Comparison of ENCODE assay signal across 21 cellular contexts in the genomic region with DNA sequence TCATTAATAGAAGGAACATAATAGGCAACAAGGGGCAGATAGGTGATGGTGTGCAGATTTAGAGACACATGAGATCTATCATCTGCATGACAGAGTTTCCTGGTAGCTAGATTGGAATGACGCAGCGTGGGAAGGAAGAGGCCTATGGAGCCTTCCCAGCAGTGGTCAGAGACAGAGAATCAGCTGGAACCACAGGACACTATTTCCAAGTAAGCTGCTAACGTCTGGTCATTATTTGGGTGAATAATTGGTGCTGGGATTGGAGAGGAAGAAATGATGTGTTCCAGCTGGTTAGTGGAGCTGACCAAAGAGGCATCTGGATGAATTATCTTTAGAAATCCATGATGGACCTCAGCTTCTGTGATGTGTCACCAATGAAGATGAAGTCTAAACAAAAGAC.
DNase-seq lines count a peak whose midpoint lies in the region; ATAC-seq, FAIRE-seq and TF ChIP-seq lines count a peak whose summit lies in the region.
"Had no signal": no experiment of that assay in that cellular context is flagged by ENCODE, and none has a peak within 500 bp of the region (broad histone marks: within the 10 kb centered on the region; RNA-seq: fewer than 3 reads in every experiment).

No MANE protein-coding gene starts in this region.

- no peak for TF ChIP-seq CTCF in heart right ventricle (IDR thresholded peaks at IDR 0.05)
- TF ChIP-seq CTCF in astrocyte (IDR thresholded peaks at IDR 0.05; ENCODE audit: insufficient read depth, low read depth, low read length), result no peak
- TF ChIP-seq CTCF in vagina (IDR thresholded peaks at IDR 0.05), result no peak

- peak; percentile 9 for FAIRE-seq in astrocyte (lab: Jason Lieb, UNC)
- FAIRE-seq: GM12892, H1 had no signal

- WGBS in heart right ventricle, 2 donors, result 59 to 66% methylated on average over 3 of the region's 3 CpGs

- no peaks in the 10 kb centered on the region for H3K4me1 Mint-ChIP-seq in astrocyte (ENCODE audit: low read depth, unreplicated experiment)
- H3K4me1 Mint-ChIP-seq: CD4-positive, CD25-positive, alpha-beta regulatory T cell had no signal

- peak overlapping the region in 4 of 10 donors; percentile 38 to 45 (median 42) for H3K27ac ChIP-seq in heart right ventricle
- H3K27ac ChIP-seq in astrocyte (ENCODE audit: low read depth, low read length), result no peak overlapping the region
- H3K27ac ChIP-seq in vagina, result peak overlapping the region; percentile 1

- peaks cover 2% of the 10 kb centered on the region for H3K9me3 Mint-ChIP-seq in astrocyte (ENCODE audit: unreplicated experiment)

- no peak overlapping the region for H3K27ac Mint-ChIP-seq in astrocyte (ENCODE audit: unreplicated experiment)
- H3K27ac Mint-ChIP-seq: CD4-positive, CD25-positive, alpha-beta regulatory T cell had no signal

- H3K36me3 ChIP-seq in heart right ventricle (no peaks in the 10 kb centered on the region), astrocyte (ENCODE audit: insufficient read depth, low read length) (no peaks in the 10 kb centered on the region), vagina (no peaks in the 10 kb centered on the region)

- H3K4me1 ChIP-seq in heart right ventricle (peaks cover 0 to 4% (median 0%) of the 10 kb centered on the region in 9 donors), astrocyte (ENCODE audit: insufficient read depth, low read length) (no peaks in the 10 kb centered on the region), vagina (peaks cover 7% of the 10 kb centered on the region)

- H3K9me3 ChIP-seq in heart right ventricle (peaks cover 0 to 10% (median 0%) of the 10 kb centered on the region in 11 donors), astrocyte (ENCODE audit: insufficient read depth, low read depth, low read length) (no peaks in the 10 kb centered on the region), vagina (no peaks in the 10 kb centered on the region)

- H3K4me3 Mint-ChIP-seq in astrocyte (ENCODE audit: unreplicated experiment), result no peak overlapping the region

- no peaks in the 10 kb centered on the region for H3K27me3 ChIP-seq in heart right ventricle
- H3K27me3 ChIP-seq in astrocyte (ENCODE audit: insufficient read depth, low read length), result no peaks in the 10 kb centered on the region
- H3K27me3 ChIP-seq in vagina, result no peaks in the 10 kb centered on the region

- peak in 1 of 2 donors; percentile 34 for DNase-seq in heart right ventricle
- no peak for DNase-seq in Right ventricle myocardium inferior (ENCODE audit: missing footprints)
- DNase-seq in astrocyte (ENCODE audit: low read depth), result no peak
- peak; percentile 8 for DNase-seq in fibroblast of peridontal ligament (ENCODE audit: extremely low read depth)
- no peak for DNase-seq in vagina (ENCODE audit: extremely low spot score in 2 of 2)
- DNase-seq in NCI-H2227 treated with DMSO at 0.1 percent for 48 hours (lab: John Stamatoyannopoulos, UW), result no peak
- DNase-seq in AG08396 (ENCODE audit: low spot score), result no peak
- DNase-seq: 8988T; CD4-positive, CD25-positive, alpha-beta regulatory T cell; DMS79; Karpas-422; NCI-H1417; NCI-H1694 treated with DMSO at 0.1 percent for 48 hours; NCI-H2081 treated with DMSO at 0.1 percent for 48 hours; NCI-H2171 treated with DMSO at 0.1 percent for 48 hours; NCI-H446 treated with DMSO at 0.1 percent for 48 hours; NCI-H526 treated with DMSO at 0.1 percent for 48 hours; OCI-M1 had no signal

- no peak overlapping the region for H2AFZ ChIP-seq in astrocyte (ENCODE audit: low read depth, low read length)

- no peak overlapping the region for H3K9ac ChIP-seq in astrocyte (ENCODE audit: low read length)

- H3K4me3 ChIP-seq in heart right ventricle (no peak overlapping the region), astrocyte (ENCODE audit: insufficient read depth, low read depth, low read length) (no peak overlapping the region), vagina (no peak overlapping the region)

- intact Hi-C loops in heart right ventricle (cut with DNase I) (no loop called here), Right ventricle myocardium inferior (cut with DNase I) (no loop called here), vagina (cut with DNase I) (no loop called here)

- ATAC-seq in heart right ventricle (peak in 6 of 8 donors; percentile 34 to 89 (median 58)), Right ventricle myocardium inferior (no peak), HG02588 (IDR thresholded peaks at IDR 0.05; ENCODE audit: unreplicated experiment) (no peak)

- no peak for TF ChIP-seq POLR2A in vagina (IDR thresholded peaks at IDR 0.05)

- no peak overlapping the region for H3K4me2 ChIP-seq in astrocyte (ENCODE audit: low read length)

- no peaks in the 10 kb centered on the region for H3K79me2 ChIP-seq in astrocyte (ENCODE audit: insufficient read depth, low read length)

- H3K36me3 Mint-ChIP-seq in astrocyte (ENCODE audit: low read depth, unreplicated experiment), result peaks cover 2% of the 10 kb centered on the region
- H3K36me3 Mint-ChIP-seq: CD4-positive, CD25-positive, alpha-beta regulatory T cell had no signal

- H4K20me1 ChIP-seq in astrocyte (ENCODE audit: insufficient read depth, low read length), result no peaks in the 10 kb centered on the region

- H3K27me3 Mint-ChIP-seq in astrocyte (ENCODE audit: low read depth, unreplicated experiment), result no peaks in the 10 kb centered on the region
- H3K27me3 Mint-ChIP-seq: CD4-positive, CD25-positive, alpha-beta regulatory T cell had no signal

Comparison
In these comparisons a context has a peak if more than half of its experiments do, and no peak if none do; other contexts are left out.
1. ATAC-seq: peak in heart right ventricle (6 of 8); none in Right ventricle myocardium inferior (single experiment) and HG02588 (single experiment).